Comparison of ENCODE assay signal across 14 cellular contexts in the genomic region with DNA sequence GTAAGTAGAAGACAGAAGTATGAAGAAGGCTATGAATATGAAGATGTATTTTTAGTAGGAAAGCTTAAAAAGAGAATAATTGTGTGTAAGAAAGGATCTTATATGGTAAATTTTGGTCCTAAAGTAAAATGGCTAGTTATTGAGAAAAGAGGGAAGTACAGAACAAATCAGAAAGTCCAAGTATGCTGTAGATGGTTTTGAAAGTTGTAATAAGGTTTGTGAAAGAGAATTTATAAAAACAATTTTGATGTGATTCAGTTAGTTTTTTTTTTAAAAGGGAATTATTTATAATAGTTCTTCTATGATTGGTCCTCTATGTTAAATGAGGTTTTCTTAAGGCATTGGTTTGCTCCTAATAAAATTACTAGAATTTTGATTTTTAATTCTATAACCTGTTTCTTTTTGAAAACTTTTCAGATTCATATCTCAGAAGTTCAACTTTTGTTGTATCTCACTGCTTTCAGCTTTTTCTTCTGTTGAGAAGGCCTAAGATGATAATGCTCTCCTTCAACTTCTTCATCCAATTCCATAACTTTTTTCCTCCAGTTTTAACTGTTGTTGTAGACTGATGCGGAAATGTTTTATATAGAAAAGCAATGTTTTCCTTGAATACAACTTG.
DNase-seq lines count a peak whose midpoint lies in the region; ATAC-seq, FAIRE-seq and TF ChIP-seq lines count a peak whose summit lies in the region.
"Had no signal": no experiment of that assay in that cellular context is flagged by ENCODE, and none has a peak within 500 bp of the region (broad histone marks: within the 10 kb centered on the region; RNA-seq: fewer than 3 reads in every experiment).

No MANE protein-coding gene starts in this region.

- no peak overlapping the region for H3K4me3 ChIP-seq in NB4 (ENCODE audit: low read depth, low read length)
- H3K4me3 ChIP-seq: PC-9, SJSA1 had no signal

- FAIRE-seq in D721Med (lab: Jason Lieb, UNC) (peak; percentile 84), frontal cortex (lab: Jason Lieb, UNC) (peak; percentile 10)
- FAIRE-seq: H1 had no signal

- TF ChIP-seq POLR2A in NB4 (IDR thresholded peaks at IDR 0.05; ENCODE audit: extremely low read depth, insufficient read length): no peak

- TF ChIP-seq CTCF in D721Med (IDR thresholded peaks at IDR 0.05; ENCODE audit: insufficient read depth, missing control alignments) (no peak), NB4 (IDR thresholded peaks at IDR 0.05; ENCODE audit: low read depth, low read length) (no peak)

- DNase-seq in D721Med (ENCODE audit: insufficient read length, low spot score) (no peak), ELR (ENCODE audit: low read depth) (peak; percentile 3), NB4 (ENCODE audit: low read depth) (peak; percentile 5), frontal cortex (ENCODE audit: low spot score in 2 of 2) (no peak)
- no peak for DNase-seq in activated CD4-positive, alpha-beta T cell treated with anti-CD3 and anti-CD28 coated beads for 4 hours
- DNase-seq: CD4-positive, CD25-positive, alpha-beta regulatory T cell; NCI-H187 treated with DMSO at 0.1 percent for 48 hours; NCI-H524 treated with DMSO at 0.1 percent for 48 hours; PC-9; SW 1271 had no signal

- no peak for ATAC-seq in HG02938 (IDR thresholded peaks at IDR 0.05; ENCODE audit: unreplicated experiment)
- ATAC-seq in HG02798 (IDR thresholded peaks at IDR 0.05; ENCODE audit: poor library complexity, unreplicated experiment): no peak

Comparison
In these comparisons a context has a peak if more than half of its experiments do, and no peak if none do; other contexts are left out.
1. DNase-seq: peak in ELR (single experiment) and NB4 (single experiment); none in D721Med (single experiment), frontal cortex (0 of 2) and activated CD4-positive, alpha-beta T cell treated with anti-CD3 and anti-CD28 coated beads for 4 hours (0 of 2).